Comparison of ENCODE assay signal across 5 cellular contexts in the genomic region with DNA sequence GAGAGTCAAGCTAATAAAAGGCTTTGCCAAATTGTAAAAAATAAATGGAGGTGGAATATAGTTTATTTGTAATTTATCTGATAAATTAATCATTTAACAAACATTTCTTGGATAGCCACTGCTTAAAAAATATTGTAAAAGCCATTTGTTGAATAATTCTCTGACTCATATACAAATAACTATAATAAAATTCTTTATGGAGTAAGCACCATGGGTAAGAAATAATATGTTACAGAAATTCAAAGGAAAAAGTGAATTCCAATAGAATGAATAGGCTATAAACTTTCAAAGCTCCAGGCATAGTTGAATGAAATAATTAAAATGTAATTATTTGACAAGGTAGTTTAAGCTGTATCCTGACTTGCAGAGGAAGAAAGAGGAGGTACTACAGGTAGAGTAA.
"Had no signal": no experiment of that assay in that cellular context is flagged by ENCODE, and none has a peak within 500 bp of the region (broad histone marks: within the 10 kb centered on the region; RNA-seq: fewer than 3 reads in every experiment).

No MANE protein-coding gene starts in this region.

- DNase-seq: Karpas-422, KBM-7 had no signal

- H3K27ac ChIP-seq: KMS-11 had no signal

- H3K36me3 ChIP-seq: HAP-1 had no signal

- H3K9me3 ChIP-seq: HAP-1 had no signal

- H3K4me3 ChIP-seq: GM23338, HAP-1 had no signal

- ATAC-seq: GM23338 had no signal

- H3K4me1 ChIP-seq: HAP-1 had no signal
